9 cellular contexts compared by ENCODE assay signal in genomic region chr10:63671317-63671937, GRCh38.
DNase-seq lines count a peak whose midpoint lies in the region; ATAC-seq and TF ChIP-seq lines count a peak whose summit lies in the region.
"Had no signal": no experiment of that assay in that cellular context is flagged by ENCODE, and none has a peak within 500 bp of the region (broad histone marks: within the 10 kb centered on the region; RNA-seq: fewer than 3 reads in every experiment).

No MANE protein-coding gene starts in this region.

- H3K4me3 Mint-ChIP-seq in H9, result peak overlapping the region in 1 of 2 experiments; percentile 5; a peak in 2 of 5 replicates
- H3K4me3 Mint-ChIP-seq in glutamatergic neuron (ENCODE audit: unreplicated experiment), result peak overlapping the region; percentile 18

- H3K27me3 ChIP-seq in H9 (ENCODE audit: insufficient read depth, low read length) (no peaks in the 10 kb centered on the region), NT2/D1 (ENCODE audit: insufficient read depth, insufficient read length) (no peaks in the 10 kb centered on the region), gastrocnemius medialis (no peaks in the 10 kb centered on the region), colonic mucosa (no peaks in the 10 kb centered on the region), left lung (no peaks in the 10 kb centered on the region)

- no peaks in the 10 kb centered on the region for H3K36me3 Mint-ChIP-seq in H9 (ENCODE audit: insufficient read depth in 1 of 3, low read depth in 3 of 3)
- H3K36me3 Mint-ChIP-seq in glutamatergic neuron (ENCODE audit: unreplicated experiment), result no peaks in the 10 kb centered on the region

- TF ChIP-seq POLR2A in gastrocnemius medialis (IDR thresholded peaks at IDR 0.05), result no peak

- in situ Hi-C loops in gastrocnemius medialis (cut with MboI; ENCODE audit: low sequenced_read_pairs in 4 of 4), result no loop called here

- H3K9ac ChIP-seq in H9 (ENCODE audit: extremely low read depth, insufficient read length, low read length), result no peak overlapping the region
- no peak overlapping the region for H3K9ac ChIP-seq in NT2/D1 (ENCODE audit: insufficient read length, low read depth)
- no peak overlapping the region for H3K9ac ChIP-seq in colonic mucosa (ENCODE audit: low read depth in 2 of 2, low read length in 2 of 2)

- WGBS in H9 (ENCODE audit: extremely low coverage, insufficient read length, low lambda C conversion rate), result no CpG with 5 or more reads among the region's 2 CpGs

- H3K4me1 ChIP-seq in H9 (ENCODE audit: insufficient read depth, low read length) (peaks cover 17% of the 10 kb centered on the region), NT2/D1 (ENCODE audit: insufficient read depth, insufficient read length) (peaks cover 2% of the 10 kb centered on the region), gastrocnemius medialis (peaks cover 18 to 37% of the 10 kb centered on the region in 2 donors), colonic mucosa (no peaks in the 10 kb centered on the region), left lung (peaks cover 4 to 8% of the 10 kb centered on the region in 2 donors)

- POLR2A ChIA-PET in GM10248 (lab: Yijun Ruan, JAX), result no interaction called here

- DNase-seq in H9 (no peak), NT2/D1 (ENCODE audit: low read depth, low spot score) (peak; percentile 13), glutamatergic neuron (no peak), gastrocnemius medialis (no peak), MV-4-11 (lab: John Stamatoyannopoulos, UW) (no peak), GM10248 (ENCODE audit: extremely low spot score) (no peak), colonic mucosa (no peak), left lung (no peak)
- DNase-seq: erythroblast had no signal

- H2BK20ac ChIP-seq in H9 (ENCODE audit: low read depth, low read length, poor library complexity, severe bottlenecking), result no peak overlapping the region

- intact Hi-C loops in gastrocnemius medialis (cut with DNase I; ENCODE audit: low total_unique reads), result no loop called here
- intact Hi-C loops in colonic mucosa (cut with DNase I), result no loop called here
- intact Hi-C loops in left lung (cut with DNase I), result no loop called here

- no peaks in the 10 kb centered on the region for H3K79me1 ChIP-seq in H9 (ENCODE audit: insufficient read depth, low read depth, low read length, poor library complexity, severe bottlenecking)

- CTCF ChIA-PET in GM10248 (lab: Yijun Ruan, JAX), result interaction anchor here (0.9 to 5.6 kb wide), 8 partner anchors 10 to 504 kb away, joined by 3 to 28 read pairs (median 4); no protein-coding TSS in a partner anchor

- H4K8ac ChIP-seq in H9 (replicated peaks; ENCODE audit: insufficient read length, low read depth, low read length), result no peak overlapping the region

- TF ChIP-seq CTCF in H9 (conservative IDR thresholded peaks at IDR 0.05) (no peak), glutamatergic neuron (IDR thresholded peaks at IDR 0.05; ENCODE audit: partially characterized antibody, unreplicated experiment) (no peak), gastrocnemius medialis (IDR thresholded peaks at IDR 0.05 in 4 of 5, conservative IDR thresholded peaks at IDR 0.05 in 1 of 5) (peak in 2 of 5 experiments; percentile 12 to 26), GM10248 (IDR thresholded peaks at IDR 0.05; ENCODE audit: control extremely low read depth, extremely low read depth, low read depth, missing control alignments) (no peak), colonic mucosa (IDR thresholded peaks at IDR 0.05) (no peak), left lung (IDR thresholded peaks at IDR 0.05) (no peak)

- H3K9me3 ChIP-seq in H9 (ENCODE audit: control insufficient read depth, low read depth, low read length) (no peaks in the 10 kb centered on the region), NT2/D1 (ENCODE audit: insufficient read depth, low read length) (no peaks in the 10 kb centered on the region), gastrocnemius medialis (no peaks in the 10 kb centered on the region), colonic mucosa (no peaks in the 10 kb centered on the region), left lung (no peaks in the 10 kb centered on the region)

- H3K27me3 Mint-ChIP-seq in H9 (ENCODE audit: low read depth) (no peaks in the 10 kb centered on the region), glutamatergic neuron (ENCODE audit: unreplicated experiment) (no peaks in the 10 kb centered on the region)

- no peak overlapping the region for H3K4me3 ChIP-seq in NT2/D1 (ENCODE audit: insufficient read length, low read depth)
- no peak overlapping the region for H3K4me3 ChIP-seq in gastrocnemius medialis
- no peak overlapping the region for H3K4me3 ChIP-seq in colonic mucosa
- no peak overlapping the region for H3K4me3 ChIP-seq in left lung

- H3K9me3 Mint-ChIP-seq in H9 (no peaks in the 10 kb centered on the region), glutamatergic neuron (ENCODE audit: unreplicated experiment) (no peaks in the 10 kb centered on the region)

- no peaks in the 10 kb centered on the region for H4K20me1 ChIP-seq in H9 (ENCODE audit: control insufficient read depth, insufficient read depth, insufficient read length)

- no peak overlapping the region for H4K5ac ChIP-seq in H9 (ENCODE audit: insufficient read length, low read depth, low read length)

- H2BK15ac ChIP-seq in H9 (ENCODE audit: low read depth, low read length), result no peak overlapping the region

- no peak overlapping the region for H3K4me2 ChIP-seq in H9 (ENCODE audit: insufficient read depth, insufficient read length, low read length)

- peak; percentile 39 to 53 for ATAC-seq in gastrocnemius medialis
- no peak for ATAC-seq in left lung

- H2BK5ac ChIP-seq in H9 (ENCODE audit: insufficient read length, low read length), result no peak overlapping the region

- H3K27ac ChIP-seq in H9 (ENCODE audit: insufficient read length, low read depth, low read length) (no peak overlapping the region), gastrocnemius medialis (peak overlapping the region; percentile 54 to 76 (median 68)), colonic mucosa (no peak overlapping the region), left lung (peak overlapping the region in 1 of 2 donors; percentile 0)

- H2BK12ac ChIP-seq in H9 (ENCODE audit: insufficient read length, low read depth, low read length), result no peak overlapping the region

- H3T11ph ChIP-seq in H9 (ENCODE audit: low read length), result no peak overlapping the region

- no peak overlapping the region for H3K4ac ChIP-seq in H9 (ENCODE audit: low read depth, low read length)

- H3K4me1 Mint-ChIP-seq in H9 (peaks cover 34% of the 10 kb centered on the region in 2 experiments), glutamatergic neuron (ENCODE audit: low read depth, unreplicated experiment) (peaks cover 25% of the 10 kb centered on the region)

- H4K91ac ChIP-seq in H9 (ENCODE audit: insufficient read length, low read depth, low read length), result no peak overlapping the region

- H2AK5ac ChIP-seq in H9 (ENCODE audit: insufficient read length, low read length), result no peak overlapping the region

- peak overlapping the region; percentile 82 for H2AFZ ChIP-seq in H9 (ENCODE audit: low read length)

- H3K27ac Mint-ChIP-seq in H9 (peak overlapping the region; percentile 69 to 85 (median 74); a peak in 5 of 7 replicates), glutamatergic neuron (ENCODE audit: unreplicated experiment) (no peak overlapping the region)

- no peak overlapping the region for H2BK120ac ChIP-seq in H9 (ENCODE audit: low read depth, low read length, poor library complexity, severe bottlenecking)

- no peaks in the 10 kb centered on the region for H3K23me2 ChIP-seq in H9 (ENCODE audit: insufficient read length, low read depth, low read length, poor library complexity, severe bottlenecking)

- no peaks in the 10 kb centered on the region for H3K79me2 ChIP-seq in H9 (ENCODE audit: insufficient read depth, low read length)

- H3K23ac ChIP-seq in H9 (ENCODE audit: insufficient read length, low read depth, low read length), result no peak overlapping the region

- no peak overlapping the region for H3K18ac ChIP-seq in H9 (ENCODE audit: insufficient read length, low read depth, low read length)

- H3K36me3 ChIP-seq in NT2/D1 (ENCODE audit: insufficient read depth, insufficient read length, low read length) (no peaks in the 10 kb centered on the region), gastrocnemius medialis (no peaks in the 10 kb centered on the region), colonic mucosa (no peaks in the 10 kb centered on the region), left lung (no peaks in the 10 kb centered on the region)

- no peak overlapping the region for H3K56ac ChIP-seq in H9 (ENCODE audit: insufficient read length, low read depth, low read length)

- H3K14ac ChIP-seq in H9 (ENCODE audit: insufficient read depth, low read length), result no peak overlapping the region

Comparison
In these comparisons a context has a peak if more than half of its experiments do, and no peak if none do; other contexts are left out.
1. H3K27ac ChIP-seq: peak in gastrocnemius medialis (4 of 4); none in H9 (single experiment) and colonic mucosa (single experiment).